Comparison of ENCODE assay signal across 15 cellular contexts in the genomic region with DNA sequence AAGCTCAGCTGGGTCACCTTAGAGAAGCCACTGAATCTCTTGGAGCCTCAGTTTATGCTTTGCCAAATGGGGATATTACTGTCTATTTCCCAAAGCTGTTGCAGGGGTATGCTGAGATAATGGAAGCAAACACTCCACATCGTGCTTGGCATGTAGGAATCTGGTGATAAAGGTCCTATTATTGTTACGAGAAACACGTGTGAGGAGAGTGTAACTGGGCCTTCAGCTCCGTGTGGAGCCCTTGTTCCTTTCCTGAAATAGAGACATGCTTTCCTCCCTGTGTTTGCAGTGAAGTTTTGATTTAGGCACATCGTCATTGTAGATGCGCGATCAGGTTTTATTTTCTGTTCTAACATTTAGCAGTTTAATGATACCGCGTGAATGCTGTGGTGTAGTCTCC.
DNase-seq lines count a peak whose midpoint lies in the region; ATAC-seq and TF ChIP-seq lines count a peak whose summit lies in the region.
"Had no signal": no experiment of that assay in that cellular context is flagged by ENCODE, and none has a peak within 500 bp of the region (broad histone marks: within the 10 kb centered on the region; RNA-seq: fewer than 3 reads in every experiment).

No MANE protein-coding gene starts in this region.

- no peaks in the 10 kb centered on the region for H3K36me3 Mint-ChIP-seq in activated T-helper 17 cell treated with anti-CD3 and anti-CD28 coated beads, Interleukin-2, amount 50 U/mL, for 72 hours (ENCODE audit: low read depth)
- H3K36me3 Mint-ChIP-seq in immature natural killer cell, result no peaks in the 10 kb centered on the region
- no peaks in the 10 kb centered on the region for H3K36me3 Mint-ChIP-seq in nephron progenitor cell (ENCODE audit: low read depth)

- H3K9me3 Mint-ChIP-seq in activated T-helper 17 cell treated with anti-CD3 and anti-CD28 coated beads, Interleukin-2, amount 50 U/mL, for 72 hours, result no peaks in the 10 kb centered on the region
- H3K9me3 Mint-ChIP-seq in immature natural killer cell (no peaks in the 10 kb centered on the region), nephron progenitor cell (no peaks in the 10 kb centered on the region)
- H3K9me3 Mint-ChIP-seq: CD14-positive monocyte, H9 had no signal

- H3K27ac ChIP-seq in temporal lobe (ENCODE audit: low read depth, low read length), result peak overlapping the region; percentile 87
- H3K27ac ChIP-seq: Peyer's patch, SJSA1 had no signal

- H3K27me3 Mint-ChIP-seq in activated T-helper 17 cell treated with anti-CD3 and anti-CD28 coated beads, Interleukin-2, amount 50 U/mL, for 72 hours, result no peaks in the 10 kb centered on the region
- H3K27me3 Mint-ChIP-seq in immature natural killer cell (ENCODE audit: low read depth in 3 of 3) (peaks cover 0 to 5% (median 0%) of the 10 kb centered on the region in 3 donors), nephron progenitor cell (ENCODE audit: low read depth, poor library complexity) (peaks cover 8% of the 10 kb centered on the region)

- TF ChIP-seq POLR2A in erythroblast (IDR thresholded peaks at IDR 0.05; ENCODE audit: low read length), result no peak

- no peak overlapping the region for H3K4me3 Mint-ChIP-seq in activated T-helper 17 cell treated with anti-CD3 and anti-CD28 coated beads, Interleukin-2, amount 50 U/mL, for 72 hours
- H3K4me3 Mint-ChIP-seq in immature natural killer cell (peak overlapping the region; percentile 58 to 82 (median 78)), nephron progenitor cell (no peak overlapping the region)
- H3K4me3 Mint-ChIP-seq: H9 had no signal

- DNase-seq in immature natural killer cell, result no peak
- DNase-seq in nephron progenitor cell, result no peak
- no peak for DNase-seq in erythroblast (lab: John Stamatoyannopoulos, UW)
- no peak for DNase-seq in NCI-H146 treated with DMSO at 0.1 percent for 48 hours (lab: John Stamatoyannopoulos, UW; ENCODE audit: unreplicated experiment)
- DNase-seq: H9, IMR-90, MG63, NCI-H1048, NCI-H146, Peyer's patch had no signal

- ATAC-seq in activated T-helper 17 cell treated with anti-CD3 and anti-CD28 coated beads, Interleukin-2, amount 50 U/mL, for 72 hours (replicated peaks), result no peak
- ATAC-seq in HG03432 (IDR thresholded peaks at IDR 0.05; ENCODE audit: unreplicated experiment), result no peak

- H3K27ac Mint-ChIP-seq in activated T-helper 17 cell treated with anti-CD3 and anti-CD28 coated beads, Interleukin-2, amount 50 U/mL, for 72 hours, result peak overlapping the region; percentile 39
- H3K27ac Mint-ChIP-seq in immature natural killer cell (peak overlapping the region; percentile 41 to 83 (median 59)), nephron progenitor cell (peak overlapping the region; percentile 65)

- H3K4me1 Mint-ChIP-seq in activated T-helper 17 cell treated with anti-CD3 and anti-CD28 coated beads, Interleukin-2, amount 50 U/mL, for 72 hours, result no peaks in the 10 kb centered on the region
- H3K4me1 Mint-ChIP-seq in immature natural killer cell, result peaks cover 26 to 28% of the 10 kb centered on the region in 2 donors
- peaks cover 49% of the 10 kb centered on the region for H3K4me1 Mint-ChIP-seq in nephron progenitor cell

- no peak for TF ChIP-seq CTCF in nephron progenitor cell (IDR thresholded peaks at IDR 0.05)

Comparison
In these comparisons a context has a peak if more than half of its experiments do, and no peak if none do; other contexts are left out.
1. H3K4me3 Mint-ChIP-seq: peak in immature natural killer cell (5 of 5); none in activated T-helper 17 cell treated with anti-CD3 and anti-CD28 coated beads, Interleukin-2, amount 50 U/mL, for 72 hours (single experiment) and nephron progenitor cell (single experiment).
2. Peak in every context shown above with its lines, with median percentiles within 50 percentile points of each other: H3K27ac Mint-ChIP-seq.